In genomic region chr3:194287392-194287791, GRCh38 we compare ENCODE assay signal across 21 cellular contexts.
A peak's percentile ranks its signal among the peaks of the same experiment; 100 is the strongest.
DNase-seq lines count a peak whose midpoint lies in the region; ATAC-seq and TF ChIP-seq lines count a peak whose summit lies in the region.
"Had no signal": no experiment of that assay in that cellular context is flagged by ENCODE, and none has a peak within 500 bp of the region (broad histone marks: within the 10 kb centered on the region; RNA-seq: fewer than 3 reads in every experiment).

No MANE protein-coding gene starts in this region.

- peaks cover 6% of the 10 kb centered on the region; the same call in 1 of the 2 replicates for H3K4me1 ChIP-seq in DND-41 (ENCODE audit: insufficient read depth, low read length)
- no peaks in the 10 kb centered on the region for H3K4me1 ChIP-seq in testis
- H3K4me1 ChIP-seq: colonic mucosa, vagina had no signal

- no peak overlapping the region for H3K4me2 ChIP-seq in DND-41 (ENCODE audit: insufficient read depth, low read length)

- peak; percentile 48; the same call in 2 of the 3 replicates for ATAC-seq in DND-41 (ENCODE audit: insufficient read depth, low read depth)
- ATAC-seq: left colon; naive thymus-derived CD8-positive, alpha-beta T cell had no signal

- no peak overlapping the region for H3K27ac ChIP-seq in DND-41 (ENCODE audit: low read length)
- H3K27ac ChIP-seq in brain microvascular endothelial cell = no peak overlapping the region
- no peak overlapping the region for H3K27ac ChIP-seq in testis
- H3K27ac ChIP-seq: colonic mucosa, vagina had no signal

- H3K9ac ChIP-seq in DND-41 (ENCODE audit: low read depth, low read length) = no peak overlapping the region

- H2AFZ ChIP-seq in DND-41 (ENCODE audit: low read depth, low read length) = no peak overlapping the region

- H3K4me3 ChIP-seq in DND-41 (ENCODE audit: low read depth in 1 of 2, low read length in 2 of 2) (no peak overlapping the region), brain microvascular endothelial cell (ENCODE audit: low read depth, low read length) (no peak overlapping the region), testis (no peak overlapping the region)
- H3K4me3 ChIP-seq: colonic mucosa, vagina had no signal

- DNase-seq in DND-41 (no peak), NCI-H2081 treated with DMSO at 0.1 percent for 48 hours (lab: John Stamatoyannopoulos, UW) (peak; percentile 37), brain microvascular endothelial cell (no peak), neural crest cell (ENCODE audit: low read depth, low spot score) (no peak), head of caudate nucleus (no peak), NCI-H1048 (lab: John Stamatoyannopoulos, UW) (no peak), testis (no peak)
- DNase-seq: activated B cell treated with CpG ODN at 0.5 μM for 24 hours; activated CD4-positive, alpha-beta memory T cell treated with anti-CD3 and anti-CD28 coated beads for 36 hours; activated T-cell treated with anti-CD3 and anti-CD28 coated beads for 4 hours; CD4-positive, CD25-positive, alpha-beta regulatory T cell; colonic mucosa; GDM1; KBM-7; left colon; naive thymus-derived CD8-positive, alpha-beta T cell; NCI-H1694 treated with DMSO at 0.1 percent for 48 hours; NCI-H446; substantia nigra had no signal

- H3K36me3 ChIP-seq in DND-41 (ENCODE audit: insufficient read depth, low read length) (no peaks in the 10 kb centered on the region), brain microvascular endothelial cell (replicated peaks) (no peaks in the 10 kb centered on the region), testis (ENCODE audit: low read depth, missing control alignments) (no peaks in the 10 kb centered on the region)
- H3K36me3 ChIP-seq: colonic mucosa, vagina had no signal

- H3K9me3 ChIP-seq in DND-41 (ENCODE audit: insufficient read depth, low read length, severe bottlenecking) = peaks cover 5% of the 10 kb centered on the region
- no peaks in the 10 kb centered on the region for H3K9me3 ChIP-seq in testis
- H3K9me3 ChIP-seq: colonic mucosa, vagina had no signal

- no peak overlapping the region for H3K4me3 Mint-ChIP-seq in neural crest cell
- H3K4me3 Mint-ChIP-seq: activated B cell treated with CpG ODN at 0.5 μM for 24 hours; activated CD4-positive, alpha-beta memory T cell treated with anti-CD3 and anti-CD28 coated beads for 36 hours; CD4-positive, CD25-positive, alpha-beta regulatory T cell; H9; naive thymus-derived CD8-positive, alpha-beta T cell had no signal

- H3K4me1 Mint-ChIP-seq in neural crest cell = peaks cover 7% of the 10 kb centered on the region
- H3K4me1 Mint-ChIP-seq: activated B cell treated with CpG ODN at 0.5 μM for 24 hours; CD4-positive, CD25-positive, alpha-beta regulatory T cell had no signal

- H4K20me1 ChIP-seq in DND-41 (ENCODE audit: insufficient read depth, low read length) = no peaks in the 10 kb centered on the region

- WGBS in testis, 2 donors = 88 to 94% methylated on average over 3 of the region's 3 CpGs

- in situ Hi-C loops in brain microvascular endothelial cell (cut with HindIII; ENCODE audit: low pct_ligation_motif_present, low sequenced_read_pairs) = no loop called here

- H3K27ac Mint-ChIP-seq in neural crest cell (ENCODE audit: unreplicated experiment) = no peak overlapping the region
- H3K27ac Mint-ChIP-seq: activated B cell treated with CpG ODN at 0.5 μM for 24 hours; activated CD4-positive, alpha-beta memory T cell treated with anti-CD3 and anti-CD28 coated beads for 36 hours; CD4-positive, CD25-positive, alpha-beta regulatory T cell had no signal

- H3K9me3 Mint-ChIP-seq in neural crest cell = no peaks in the 10 kb centered on the region
- H3K9me3 Mint-ChIP-seq: activated CD4-positive, alpha-beta memory T cell treated with anti-CD3 and anti-CD28 coated beads for 36 hours had no signal

- H3K79me2 ChIP-seq in DND-41 (ENCODE audit: insufficient read depth, low read length) = no peaks in the 10 kb centered on the region

- TF ChIP-seq CTCF in DND-41 (IDR thresholded peaks at IDR 0.05; ENCODE audit: borderline replicate concordance, extremely low read depth, low read length, poor library complexity, severe bottlenecking) (peak; percentile 21), brain microvascular endothelial cell (IDR thresholded peaks at IDR 0.05; ENCODE audit: low read depth, low read length, missing control alignments) (peak; percentile 32), neural crest cell (conservative IDR thresholded peaks at IDR 0.05) (peak; percentile 41), testis (IDR thresholded peaks at IDR 0.05) (no peak)

- intact Hi-C loops in head of caudate nucleus (cut with DNase I) = no loop called here
- intact Hi-C loops in testis (cut with DNase I; ENCODE audit: low total_unique reads) = no loop called here

- peaks cover 2% of the 10 kb centered on the region for H3K36me3 Mint-ChIP-seq in neural crest cell (ENCODE audit: low read depth)
- H3K36me3 Mint-ChIP-seq: activated CD4-positive, alpha-beta memory T cell treated with anti-CD3 and anti-CD28 coated beads for 36 hours; CD4-positive, CD25-positive, alpha-beta regulatory T cell; naive thymus-derived CD8-positive, alpha-beta T cell had no signal

- no peak for TF ChIP-seq POLR2A in testis (IDR thresholded peaks at IDR 0.05)

- H3K27me3 ChIP-seq in DND-41 (ENCODE audit: insufficient read depth, low read length, poor library complexity) (no peaks in the 10 kb centered on the region), brain microvascular endothelial cell (replicated peaks) (peaks cover 61% of the 10 kb centered on the region), testis (no peaks in the 10 kb centered on the region)
- H3K27me3 ChIP-seq: colonic mucosa, vagina had no signal

- H3K27me3 Mint-ChIP-seq in neural crest cell (ENCODE audit: low read depth) = peaks cover 32% of the 10 kb centered on the region

Comparison
In these comparisons a context has a peak if more than half of its experiments do, and no peak if none do; other contexts are left out.
1. CTCF ChIP-seq: peak in DND-41 (single experiment), brain microvascular endothelial cell (single experiment) and neural crest cell (single experiment); none in testis (0 of 3).